Comparison of ENCODE assay signal across 24 cellular contexts in the genomic region with DNA sequence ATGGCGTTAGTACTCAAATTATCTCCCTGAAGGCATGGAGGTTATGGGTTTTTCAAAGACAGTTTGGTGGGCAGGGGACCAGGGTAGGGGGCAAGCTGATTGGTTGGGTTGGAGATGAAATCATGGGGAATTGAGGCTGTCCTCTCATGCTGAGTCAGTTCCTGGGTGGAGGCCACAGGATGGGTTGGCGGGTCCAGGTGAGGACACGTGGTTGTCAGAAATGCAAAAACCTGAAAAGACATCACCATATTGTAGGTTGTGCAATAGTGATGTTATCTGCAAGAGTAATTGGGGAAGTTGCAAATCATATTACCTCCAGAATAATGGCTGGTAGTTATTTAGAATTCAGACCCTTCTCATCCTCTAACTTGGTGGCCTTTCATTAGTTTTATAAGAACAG. TPM values are rescaled to one million over a fixed set of nuclear protein-coding genes. Genes with fewer than 3 reads are reported as not detected.
"Had no signal": no experiment of that assay in that cellular context is flagged by ENCODE, and none has a peak within 500 bp of the region (broad histone marks: within the 10 kb centered on the region; RNA-seq: fewer than 3 reads in every experiment).

No MANE protein-coding gene starts in this region.

- H3K36me3 ChIP-seq: SJSA1 had no signal

- H3K4me2 ChIP-seq: KMS-11 had no signal

- H3K27ac ChIP-seq: KMS-11, SJSA1, SK-N-MC had no signal

- DNase-seq: Kasumi-1, MM.1S, NCI-H1048, NCI-H1105, NCI-H1417, NCI-H146, NCI-H1694 treated with DMSO at 0.1 percent for 48 hours, NCI-H1930, NCI-H2081, NCI-H2107, NCI-H2227 treated with DMSO at 0.1 percent for 48 hours, NCI-H524, NCI-H526 treated with DMSO at 0.1 percent for 48 hours, NCI-H748 treated with DMSO at 0.1 percent for 48 hours, Right ventricle myocardium superior, RPMI8226, SIG-M5 had no signal

- H3K9ac ChIP-seq: KMS-11 had no signal

- H3K4me1 ChIP-seq: SJSA1 had no signal

- H3K9me3 ChIP-seq: SJSA1 had no signal

- H3K4me3 ChIP-seq: SJSA1, SK-N-MC had no signal

RNA-seq across cellular contexts. Expression of gene GPX6, which starts 30.1 kb away (rescaled TPM):
- total RNA-seq: HT-29; M059J; NCI-H460; Right ventricle myocardium superior; SJSA1; T-helper 1 cell treated with Interleukin-12 subunit alpha and Interleukin-12 subunit beta and Interleukin-4 antibody, amounts not matched to agents 30 ng/mL and 1 ng/mL, for 36 hours had no signal

RNA-seq across cellular contexts. Expression of gene GPX5, which starts 40.2 kb away (rescaled TPM):
- total RNA-seq: HT-29; M059J; NCI-H460; Right ventricle myocardium superior; SJSA1; T-helper 1 cell treated with Interleukin-12 subunit alpha and Interleukin-12 subunit beta and Interleukin-4 antibody, amounts not matched to agents 30 ng/mL and 1 ng/mL, for 36 hours had no signal

RNA-seq across cellular contexts. Expression of gene ZSCAN23, which starts 42.2 kb away (rescaled TPM):
- total RNA-seq: NCI-H460 had no signal
